ENCODE assay signal across 29 cellular contexts in genomic region chr13:100788540-100788939, GRCh38.
"Had no signal": no experiment of that assay in that cellular context is flagged by ENCODE, and none has a peak within 500 bp of the region (broad histone marks: within the 10 kb centered on the region; RNA-seq: fewer than 3 reads in every experiment).

No MANE protein-coding gene starts in this region.

- H3K27ac Mint-ChIP-seq: activated B cell treated with CpG ODN at 0.5 μM for 24 hours; activated CD8-positive, alpha-beta T cell treated with anti-CD3 and anti-CD28 coated beads for 36 hours; activated naive CD8-positive, alpha-beta T cell; activated T-helper 17 cell treated with anti-CD3 and anti-CD28 coated beads, Interleukin-2, amount 50 U/mL, for 72 hours; dendritic cell treated with granulocyte-macrophage colony-stimulating factor and Interleukin-4, amounts not matched to agents 40 ng/mL and 50 ng/mL, for 4 days; T-helper 17 cell; T-helper 2 cell treated with Interferon-gamma antibody and Interleukin-4, amounts not matched to agents 5 μg/mL and 100 μg/mL, for 36 hours had no signal

- H3K4me3 Mint-ChIP-seq: activated B cell treated with CpG ODN at 0.5 μM for 24 hours; activated CD8-positive, alpha-beta T cell treated with anti-CD3 and anti-CD28 coated beads for 36 hours; activated naive CD8-positive, alpha-beta T cell; activated T-cell treated with anti-CD3 and anti-CD28 coated beads, Interleukin-2, amount 50 U/mL, for 4 hours; activated T-helper 17 cell treated with anti-CD3 and anti-CD28 coated beads, Interleukin-2, amount 50 U/mL, for 72 hours; central memory CD8-positive, alpha-beta T cell; dendritic cell treated with granulocyte-macrophage colony-stimulating factor and Interleukin-4, amounts not matched to agents 40 ng/mL and 50 ng/mL, for 4 days; T-helper 17 cell; T-helper 2 cell treated with Interferon-gamma antibody and Interleukin-4, amounts not matched to agents 5 μg/mL and 100 μg/mL, for 36 hours had no signal

- H3K27me3 ChIP-seq: brain microvascular endothelial cell, esophagus squamous epithelium had no signal

- H3K4me1 ChIP-seq: gastroesophageal sphincter had no signal

- H3K9me3 Mint-ChIP-seq: T-helper 2 cell treated with Interferon-gamma antibody and Interleukin-4, amounts not matched to agents 5 μg/mL and 100 μg/mL, for 36 hours had no signal

- H3K4me3 ChIP-seq: coronary artery, esophagus squamous epithelium, gastroesophageal sphincter had no signal

- H3K36me3 ChIP-seq: brain microvascular endothelial cell, esophagus squamous epithelium, gastroesophageal sphincter, WERI-Rb-1 had no signal

- H3K27me3 Mint-ChIP-seq: dendritic cell treated with granulocyte-macrophage colony-stimulating factor and Interleukin-4, amounts not matched to agents 40 ng/mL and 50 ng/mL, for 4 days had no signal

- DNase-seq: activated B cell treated with CpG ODN at 0.5 μM for 24 hours; activated CD4-positive, alpha-beta T cell treated with anti-CD3 and anti-CD28 coated beads for 48 hours; activated CD4-positive, alpha-beta T cell treated with anti-CD3 and anti-CD28 coated beads, Interleukin-2, amount 50 U/mL, for 1 hour; activated CD4-positive, alpha-beta T cell treated with anti-CD3 and anti-CD28 coated beads, Interleukin-2, amount 50 U/mL, for 48 hours; activated CD8-positive, alpha-beta memory T cell treated with anti-CD3 and anti-CD28 coated beads for 24 hours; activated CD8-positive, alpha-beta T cell treated with anti-CD3 and anti-CD28 coated beads for 36 hours; activated effector memory CD4-positive, alpha-beta T cell treated with Interleukin-2 at 50 U/mL for 16 hours; activated gamma-delta T cell treated with Interleukin-2 at 50 U/mL for 16 hours; activated naive CD4-positive, alpha-beta T cell treated with anti-CD3 and anti-CD28 coated beads, Interleukin-2, amount 50 U/mL, for 16 hours; activated naive CD4-positive, alpha-beta T cell treated with Interleukin-2 at 50 U/mL for 16 hours; activated T-cell treated with anti-CD3 and anti-CD28 coated beads, Interleukin-2, amount 50 U/mL, for 4 hours; amniotic stem cell; brain microvascular endothelial cell; dorsolateral prefrontal cortex; effector memory CD4-positive, alpha-beta T cell; esophagus squamous epithelium; foreskin melanocyte; T-helper 1 cell; T-helper 17 cell; T1000; WERI-Rb-1 had no signal

- H3K9me3 ChIP-seq: esophagus squamous epithelium had no signal

- ATAC-seq: activated CD4-positive, CD25-positive, alpha-beta regulatory T cell treated with anti-CD3 and anti-CD28 coated beads, Interleukin-2, amount 50 U/mL, for 24 hours; activated CD8-positive, alpha-beta T cell treated with anti-CD3 and anti-CD28 coated beads for 36 hours; activated T-cell treated with anti-CD3 and anti-CD28 coated beads, Interleukin-2, amount 50 U/mL, for 4 hours; activated T-helper 17 cell treated with anti-CD3 and anti-CD28 coated beads, Interleukin-2, amount 50 U/mL, for 72 hours; gastroesophageal sphincter; T-helper 17 cell had no signal

- H3K4me1 Mint-ChIP-seq: activated B cell treated with CpG ODN at 0.5 μM for 24 hours; activated T-helper 17 cell treated with anti-CD3 and anti-CD28 coated beads, Interleukin-2, amount 50 U/mL, for 72 hours; central memory CD8-positive, alpha-beta T cell; T-helper 17 cell had no signal

- H3K27ac ChIP-seq: brain microvascular endothelial cell, coronary artery, gastroesophageal sphincter, WERI-Rb-1 had no signal
